In genomic region chr12:32889073-32889760, GRCh38 we compare ENCODE assay signal across 22 cellular contexts. TPM values are rescaled to one million over a fixed set of nuclear protein-coding genes. Genes with fewer than 3 reads are reported as not detected.
A peak's percentile ranks its signal among the peaks of the same experiment; 100 is the strongest.
DNase-seq lines count a peak whose midpoint lies in the region; ATAC-seq and TF ChIP-seq lines count a peak whose summit lies in the region.
"Had no signal": no experiment of that assay in that cellular context is flagged by ENCODE, and none has a peak within 500 bp of the region (broad histone marks: within the 10 kb centered on the region; RNA-seq: fewer than 3 reads in every experiment).

No MANE protein-coding gene starts in this region.

- ATAC-seq in heart left ventricle (no peak), gastrocnemius medialis (no peak), mucosa of descending colon (no peak)
- ATAC-seq: A549; activated CD8-positive, alpha-beta T cell treated with anti-CD3 and anti-CD28 coated beads for 36 hours; gastroesophageal sphincter had no signal

- intact Hi-C loops in heart left ventricle (cut with DNase I), result loop anchor here in 1 of 10 donors (5.0 kb wide), 1 partner anchor 37 kb away; no protein-coding TSS in a partner anchor
- intact Hi-C loops in gastrocnemius medialis (cut with DNase I; ENCODE audit: low total_unique reads), result no loop called here
- intact Hi-C loops in mucosa of descending colon (cut with DNase I, micrococcal nuclease), result no loop called here

- H3K27me3 ChIP-seq in heart left ventricle (peaks cover 0 to 6% (median 0%) of the 10 kb centered on the region in 9 donors), right atrium auricular region (no peaks in the 10 kb centered on the region), tibial nerve (no peaks in the 10 kb centered on the region), gastrocnemius medialis (peaks cover under 1 to 7% (median 2%) of the 10 kb centered on the region in 3 donors)
- H3K27me3 ChIP-seq: SJCRH30 had no signal

- H3K36me3 Mint-ChIP-seq in chondrocyte (ENCODE audit: low read depth) (no peaks in the 10 kb centered on the region), type B pancreatic cell (peaks cover 18% of the 10 kb centered on the region)
- H3K36me3 Mint-ChIP-seq: IgD-negative memory B cell had no signal

- H3K4me3 ChIP-seq in heart left ventricle (peak overlapping the region in 2 of 12 donors; percentile 6 to 10), right atrium auricular region (no peak overlapping the region), tibial nerve (no peak overlapping the region), gastrocnemius medialis (no peak overlapping the region), mucosa of descending colon (no peak overlapping the region)
- H3K4me3 ChIP-seq: A549, gastroesophageal sphincter, SJCRH30 had no signal

- TF ChIP-seq CTCF in heart left ventricle (IDR thresholded peaks at IDR 0.05) (no peak), right atrium auricular region (IDR thresholded peaks at IDR 0.05) (no peak), chondrocyte (IDR thresholded peaks at IDR 0.05) (no peak), type B pancreatic cell (conservative IDR thresholded peaks at IDR 0.05) (no peak), tibial nerve (IDR thresholded peaks at IDR 0.05) (no peak), gastrocnemius medialis (IDR thresholded peaks at IDR 0.05 in 4 of 5, conservative IDR thresholded peaks at IDR 0.05 in 1 of 5) (no peak), mucosa of descending colon (IDR thresholded peaks at IDR 0.05) (no peak)

- DNase-seq in heart left ventricle (no peak), right atrium auricular region (ENCODE audit: low spot score) (no peak), chondrocyte (ENCODE audit: low spot score) (no peak), iris pigment epithelial cell (ENCODE audit: low read depth) (peak; percentile 57), type B pancreatic cell (ENCODE audit: extremely low spot score, unreplicated experiment) (no peak), tibial nerve (ENCODE audit: low spot score in 2 of 2) (no peak), gastrocnemius medialis (no peak), mucosa of descending colon (no peak)
- DNase-seq: activated CD8-positive, alpha-beta T cell treated with anti-CD3 and anti-CD28 coated beads for 36 hours; activated naive CD4-positive, alpha-beta T cell treated with Interleukin-2 at 50 U/mL for 16 hours; activated T-cell treated with anti-CD3 and anti-CD28 coated beads, Interleukin-2, amount 50 U/mL, for 24 hours; aorta; cortex of kidney; NCI-H748 treated with DMSO at 0.1 percent for 48 hours; OCI-M1; posterior cingulate gyrus; SJCRH30 had no signal

- H3K27ac ChIP-seq in heart left ventricle (peak overlapping the region in 11 of 12 donors; percentile 15 to 90 (median 32)), right atrium auricular region (peak overlapping the region in 1 of 2 donors; percentile 78), tibial nerve (peak overlapping the region in 2 of 4 donors; percentile 48 to 57), gastrocnemius medialis (no peak overlapping the region)
- H3K27ac ChIP-seq: A549, C4-2B, gastroesophageal sphincter, HL-60, SJCRH30 had no signal

- H3K27ac Mint-ChIP-seq in chondrocyte (ENCODE audit: unreplicated experiment) (peak overlapping the region; percentile 1), type B pancreatic cell (peak overlapping the region; percentile 81)
- H3K27ac Mint-ChIP-seq: activated CD8-positive, alpha-beta T cell treated with anti-CD3 and anti-CD28 coated beads for 36 hours; activated T-cell treated with anti-CD3 and anti-CD28 coated beads, Interleukin-2, amount 50 U/mL, for 24 hours; IgD-negative memory B cell had no signal

- in situ Hi-C loops in gastrocnemius medialis (cut with MboI; ENCODE audit: low sequenced_read_pairs in 4 of 4), result loop anchor here in 1 of 4 donors (25.0 kb wide), 1 partner anchor 102 kb away; no protein-coding TSS in a partner anchor

- peaks cover 27% of the 10 kb centered on the region for H3K4me1 Mint-ChIP-seq in chondrocyte (ENCODE audit: low read depth)
- H3K4me1 Mint-ChIP-seq in type B pancreatic cell (ENCODE audit: unreplicated experiment), result peaks cover 25% of the 10 kb centered on the region

- no peaks in the 10 kb centered on the region for H3K9me3 ChIP-seq in heart left ventricle
- H3K9me3 ChIP-seq in right atrium auricular region, result no peaks in the 10 kb centered on the region
- no peaks in the 10 kb centered on the region for H3K9me3 ChIP-seq in tibial nerve
- H3K9me3 ChIP-seq in gastrocnemius medialis, result no peaks in the 10 kb centered on the region
- H3K9me3 ChIP-seq in mucosa of descending colon, result no peaks in the 10 kb centered on the region
- H3K9me3 ChIP-seq: A549, gastroesophageal sphincter, SJCRH30 had no signal

- TF ChIP-seq POLR2A in heart left ventricle (IDR thresholded peaks at IDR 0.05), result no peak
- TF ChIP-seq POLR2A in tibial nerve (IDR thresholded peaks at IDR 0.05), result no peak
- no peak for TF ChIP-seq POLR2A in gastrocnemius medialis (IDR thresholded peaks at IDR 0.05)

- H3K4me3 Mint-ChIP-seq in chondrocyte (ENCODE audit: unreplicated experiment) (no peak overlapping the region), type B pancreatic cell (peak overlapping the region; percentile 27)
- H3K4me3 Mint-ChIP-seq: activated CD8-positive, alpha-beta T cell treated with anti-CD3 and anti-CD28 coated beads for 36 hours; activated T-cell treated with anti-CD3 and anti-CD28 coated beads, Interleukin-2, amount 50 U/mL, for 24 hours; IgD-negative memory B cell had no signal

- H3K4me1 ChIP-seq in heart left ventricle, result peaks cover 0 to 47% (median 4%) of the 10 kb centered on the region in 12 donors
- H3K4me1 ChIP-seq in right atrium auricular region, result peaks cover 0 to 7% of the 10 kb centered on the region in 2 donors
- peaks cover 0 to 37% (median 12%) of the 10 kb centered on the region in 4 donors for H3K4me1 ChIP-seq in tibial nerve
- no peaks in the 10 kb centered on the region for H3K4me1 ChIP-seq in gastrocnemius medialis
- H3K4me1 ChIP-seq in mucosa of descending colon (ENCODE audit: low read depth), result peaks cover 7% of the 10 kb centered on the region
- H3K4me1 ChIP-seq: gastroesophageal sphincter, SJCRH30 had no signal

- H3K36me3 ChIP-seq in heart left ventricle (no peaks in the 10 kb centered on the region), right atrium auricular region (no peaks in the 10 kb centered on the region), tibial nerve (no peaks in the 10 kb centered on the region), gastrocnemius medialis (no peaks in the 10 kb centered on the region), mucosa of descending colon (ENCODE audit: low read depth) (no peaks in the 10 kb centered on the region)
- H3K36me3 ChIP-seq: gastroesophageal sphincter, SJCRH30 had no signal

- no peaks in the 10 kb centered on the region for H3K9me3 Mint-ChIP-seq in chondrocyte (ENCODE audit: low read depth)
- no peaks in the 10 kb centered on the region for H3K9me3 Mint-ChIP-seq in type B pancreatic cell
- H3K9me3 Mint-ChIP-seq: activated CD8-positive, alpha-beta T cell treated with anti-CD3 and anti-CD28 coated beads for 36 hours; activated T-cell treated with anti-CD3 and anti-CD28 coated beads, Interleukin-2, amount 50 U/mL, for 24 hours had no signal

- no peak for TF ChIP-seq EP300 in tibial nerve (IDR thresholded peaks at IDR 0.05)

- WGBS in heart left ventricle, 4 donors, result 32 to 43% (median 36%) methylated on average over 5 of the region's 5 CpGs
- 55 to 58% methylated on average over 5 of the region's 5 CpGs for WGBS in tibial nerve, 2 donors

- H3K27me3 Mint-ChIP-seq in chondrocyte (ENCODE audit: low read depth), result peaks cover 8% of the 10 kb centered on the region
- peaks cover 4% of the 10 kb centered on the region for H3K27me3 Mint-ChIP-seq in type B pancreatic cell

RNA-seq across cellular contexts. Expression of gene PKP2, which starts 7.4 kb away (rescaled TPM):
- 100 to 1,000 TPM; 269 to 576 (median 402) TPM for total RNA-seq in heart left ventricle
- polyA plus RNA-seq in heart left ventricle, result 100 to 1,000 TPM; 111 to 206 TPM
- total RNA-seq in right atrium auricular region, result 100 to 1,000 TPM; 195 to 271 TPM
- total RNA-seq in chondrocyte, result 2.1 to 5.8 TPM (median 5.3 TPM) in 3 replicates
- 29.5 and 116 TPM in 2 replicates for total RNA-seq in type B pancreatic cell (ENCODE audit: low replicate concordance)
- total RNA-seq in tibial nerve, result 10 to 100 TPM; 35.0 to 45.0 (median 42.5) TPM
- 1 to 10 TPM; 3.5 to 7.2 (median 4.1) TPM for total RNA-seq in gastrocnemius medialis
- 100 to 1,000 TPM in 2 of 3 donors, 10 to 100 TPM in 1; 85.0 to 189 (median 147) TPM for total RNA-seq in mucosa of descending colon

Comparison
In these comparisons a context has a peak if more than half of its experiments do, and no peak if none do; other contexts are left out.
1. H3K27ac ChIP-seq: peak in heart left ventricle (11 of 12); none in gastrocnemius medialis (0 of 4).